In genomic region chr11:117204283-117205080, GRCh38 we compare ENCODE assay signal across 17 cellular contexts. TPM values are rescaled to one million over a fixed set of nuclear protein-coding genes. Genes with fewer than 3 reads are reported as not detected.
DNase-seq lines count a peak whose midpoint lies in the region; ATAC-seq and TF ChIP-seq lines count a peak whose summit lies in the region.
"Had no signal": no experiment of that assay in that cellular context is flagged by ENCODE, and none has a peak within 500 bp of the region (broad histone marks: within the 10 kb centered on the region; RNA-seq: fewer than 3 reads in every experiment).

No MANE protein-coding gene starts in this region.

- ATAC-seq in activated T-cell treated with anti-CD3 and anti-CD28 coated beads, Interleukin-2, amount 50 U/mL, for 72 hours (replicated peaks in 1 of 2): no peak
- no peak for ATAC-seq in activated T-cell treated with anti-CD3 and anti-CD28 coated beads, Interleukin-2, amount 50 U/mL, for 4 hours
- ATAC-seq: Panc1 had no signal

- no peaks in the 10 kb centered on the region for H3K27me3 Mint-ChIP-seq in activated T-cell treated with anti-CD3 and anti-CD28 coated beads, Interleukin-2, amount 50 U/mL, for 72 hours (ENCODE audit: low read depth)
- no peaks in the 10 kb centered on the region for H3K27me3 Mint-ChIP-seq in activated T-cell treated with anti-CD3 and anti-CD28 coated beads, Interleukin-2, amount 50 U/mL, for 4 hours (ENCODE audit: low read depth)
- H3K27me3 Mint-ChIP-seq in brain (no peaks in the 10 kb centered on the region), mesothelial cell of epicardium (ENCODE audit: low read depth) (no peaks in the 10 kb centered on the region)

- H3K27ac ChIP-seq in testis (peak overlapping the region; percentile 55 to 91), OCI-LY7 (ENCODE audit: low read depth, low read length, poor library complexity, severe bottlenecking) (no peak overlapping the region)
- H3K27ac ChIP-seq: brain microvascular endothelial cell, HL-60 had no signal

- peaks cover 17% of the 10 kb centered on the region for H3K4me1 ChIP-seq in testis
- H3K4me1 ChIP-seq in OCI-LY7 (ENCODE audit: insufficient read depth, low read length, poor library complexity, severe bottlenecking): no peaks in the 10 kb centered on the region

- no peak for TF ChIP-seq POLR2A in testis (IDR thresholded peaks at IDR 0.05)

- no peak overlapping the region for H2AFZ ChIP-seq in OCI-LY7 (ENCODE audit: low read length)

- H3K27me3 ChIP-seq in testis: no peaks in the 10 kb centered on the region
- H3K27me3 ChIP-seq: brain microvascular endothelial cell had no signal

- POLR2A ChIA-PET in OCI-LY7 (lab: Charles Lee): no interaction called here

- H3K9me2 ChIP-seq in OCI-LY7 (ENCODE audit: insufficient read depth, low read length): no peaks in the 10 kb centered on the region

- H3K4me3 ChIP-seq in testis (no peak overlapping the region), OCI-LY7 (ENCODE audit: low read depth, low read length, poor library complexity, severe bottlenecking) (no peak overlapping the region)

- TF ChIP-seq CTCF in brain (conservative IDR thresholded peaks at IDR 0.05): no peak
- TF ChIP-seq CTCF in mesothelial cell of epicardium (IDR thresholded peaks at IDR 0.05; ENCODE audit: unreplicated experiment): no peak
- TF ChIP-seq CTCF in testis (IDR thresholded peaks at IDR 0.05): no peak
- no peak for TF ChIP-seq CTCF in OCI-LY7 (conservative IDR thresholded peaks at IDR 0.05; ENCODE audit: low read length)

- WGBS in testis, 2 donors: 60 to 65% methylated on average over 11 to 16 of the region's 17 CpGs

- no peaks in the 10 kb centered on the region for H3K4me1 Mint-ChIP-seq in activated T-cell treated with anti-CD3 and anti-CD28 coated beads, Interleukin-2, amount 50 U/mL, for 72 hours (ENCODE audit: low read depth)
- H3K4me1 Mint-ChIP-seq in activated T-cell treated with anti-CD3 and anti-CD28 coated beads, Interleukin-2, amount 50 U/mL, for 4 hours (ENCODE audit: low read depth): no peaks in the 10 kb centered on the region
- H3K4me1 Mint-ChIP-seq in brain (peaks cover 3% of the 10 kb centered on the region), mesothelial cell of epicardium (peaks cover 12% of the 10 kb centered on the region)

- H3K79me2 ChIP-seq in OCI-LY7 (ENCODE audit: insufficient read depth, low read depth, low read length): no peaks in the 10 kb centered on the region

- CTCF ChIA-PET in OCI-LY7 (lab: Charles Lee; ENCODE audit: unreplicated experiment): no interaction called here

- H3K36me3 ChIP-seq in testis (ENCODE audit: low read depth, missing control alignments) (no peaks in the 10 kb centered on the region), OCI-LY7 (ENCODE audit: insufficient read depth, low read length) (peaks cover 18% of the 10 kb centered on the region)

- no peaks in the 10 kb centered on the region for H3K9me3 Mint-ChIP-seq in activated T-cell treated with anti-CD3 and anti-CD28 coated beads, Interleukin-2, amount 50 U/mL, for 72 hours
- no peaks in the 10 kb centered on the region for H3K9me3 Mint-ChIP-seq in activated T-cell treated with anti-CD3 and anti-CD28 coated beads, Interleukin-2, amount 50 U/mL, for 4 hours
- H3K9me3 Mint-ChIP-seq in brain (no peaks in the 10 kb centered on the region), mesothelial cell of epicardium (no peaks in the 10 kb centered on the region)
- H3K9me3 Mint-ChIP-seq: T-helper 2 cell treated with Interferon-gamma antibody and Interleukin-4, amounts not matched to agents 5 μg/mL and 100 μg/mL, for 36 hours had no signal

- intact Hi-C loops in testis (cut with DNase I; ENCODE audit: low total_unique reads): no loop called here
- intact Hi-C loops in OCI-LY7 (cut with micrococcal nuclease; ENCODE audit: unreplicated experiment): no loop called here

- no peak for DNase-seq in activated T-cell treated with anti-CD3 and anti-CD28 coated beads, Interleukin-2, amount 50 U/mL, for 72 hours
- DNase-seq in activated T-cell treated with anti-CD3 and anti-CD28 coated beads, Interleukin-2, amount 50 U/mL, for 4 hours: no peak
- no peak for DNase-seq in mesothelial cell of epicardium (ENCODE audit: low spot score in 2 of 2, unreplicated experiment in 2 of 2)
- DNase-seq in testis: no peak
- no peak for DNase-seq in AG20443 (ENCODE audit: low spot score)
- DNase-seq in T1000 (lab: John Stamatoyannopoulos, UW): no peak
- DNase-seq in OCI-LY7 (ENCODE audit: low spot score): no peak
- DNase-seq: brain microvascular endothelial cell; DND-41; erythroblast; MV-4-11; NCI-H226; stimulated activated CD4-positive, alpha-beta T cell treated with anti-CD3 and anti-CD28 coated beads, Interleukin-2, amount 100 ng/mL, for 24 hours had no signal

- H3K4me3 Mint-ChIP-seq in activated T-cell treated with anti-CD3 and anti-CD28 coated beads, Interleukin-2, amount 50 U/mL, for 72 hours: no peak overlapping the region
- H3K4me3 Mint-ChIP-seq in activated T-cell treated with anti-CD3 and anti-CD28 coated beads, Interleukin-2, amount 50 U/mL, for 4 hours: no peak overlapping the region
- H3K4me3 Mint-ChIP-seq in brain (no peak overlapping the region), mesothelial cell of epicardium (no peak overlapping the region)
- H3K4me3 Mint-ChIP-seq: T-helper 2 cell treated with Interferon-gamma antibody and Interleukin-4, amounts not matched to agents 5 μg/mL and 100 μg/mL, for 36 hours had no signal

- no peak overlapping the region for H3K4me2 ChIP-seq in OCI-LY7 (ENCODE audit: low read length)

- BruUV-seq in OCI-LY7 (replicated peaks; lab: Mats Ljungman, UMichigan): no TSS peak

- H3K9me3 ChIP-seq in testis (no peaks in the 10 kb centered on the region), OCI-LY7 (ENCODE audit: low read length) (no peaks in the 10 kb centered on the region)

- H3K36me3 Mint-ChIP-seq in activated T-cell treated with anti-CD3 and anti-CD28 coated beads, Interleukin-2, amount 50 U/mL, for 72 hours (ENCODE audit: insufficient read depth in 2 of 2): peaks cover 2 to 6% of the 10 kb centered on the region in 2 donors
- peaks cover 16% of the 10 kb centered on the region for H3K36me3 Mint-ChIP-seq in activated T-cell treated with anti-CD3 and anti-CD28 coated beads, Interleukin-2, amount 50 U/mL, for 4 hours (ENCODE audit: insufficient read depth)
- H3K36me3 Mint-ChIP-seq in brain (peaks cover 25% of the 10 kb centered on the region), mesothelial cell of epicardium (peaks cover 11% of the 10 kb centered on the region)

- no peaks in the 10 kb centered on the region for H4K20me1 ChIP-seq in OCI-LY7 (ENCODE audit: insufficient read depth, low read length)

- peak overlapping the region; percentile 2 for H3K27ac Mint-ChIP-seq in activated T-cell treated with anti-CD3 and anti-CD28 coated beads, Interleukin-2, amount 50 U/mL, for 72 hours
- peak overlapping the region in 3 of 5 experiments; percentile 25 to 61 (median 40) for H3K27ac Mint-ChIP-seq in brain
- H3K27ac Mint-ChIP-seq in mesothelial cell of epicardium: peak overlapping the region; percentile 7
- H3K27ac Mint-ChIP-seq: T-helper 2 cell treated with Interferon-gamma antibody and Interleukin-4, amounts not matched to agents 5 μg/mL and 100 μg/mL, for 36 hours had no signal

RNA-seq across cellular contexts. Expression of gene TAGLN, which starts 5.3 kb away (rescaled TPM):
- 1 to 10 TPM; 7.2 to 8.9 TPM for total RNA-seq in activated T-cell treated with anti-CD3 and anti-CD28 coated beads, Interleukin-2, amount 50 U/mL, for 72 hours
- total RNA-seq in activated T-cell treated with anti-CD3 and anti-CD28 coated beads, Interleukin-2, amount 50 U/mL, for 4 hours: 1 to 10 TPM; 2.5 to 3.9 (median 3.2) TPM
- polyA plus RNA-seq in brain (ENCODE audit: insufficient read depth, low read depth, low replicate concordance): 122 TPM
- total RNA-seq in mesothelial cell of epicardium: 192 to 206 TPM (median 197 TPM) in 3 replicates
- total RNA-seq in testis: 100 to 1,000 TPM; 167 to 187 TPM
- 800 TPM for polyA plus RNA-seq in testis (ENCODE audit: insufficient read depth, low read depth, low replicate concordance)
- total RNA-seq in OCI-LY7 (2014; rRNA removed; shearing (Covaris generic)): 7.4 and 8.4 TPM in 2 replicates
- 5.4 and 6.4 TPM in 2 replicates for total RNA-seq in OCI-LY7 (2022)

RNA-seq across cellular contexts. Expression of gene SIDT2, which starts 25.9 kb away (rescaled TPM):
- total RNA-seq in activated T-cell treated with anti-CD3 and anti-CD28 coated beads, Interleukin-2, amount 50 U/mL, for 72 hours: 10 to 100 TPM; 32.0 to 40.3 TPM
- 10 to 100 TPM; 11.1 to 15.4 (median 12.9) TPM for total RNA-seq in activated T-cell treated with anti-CD3 and anti-CD28 coated beads, Interleukin-2, amount 50 U/mL, for 4 hours
- polyA plus RNA-seq in brain (ENCODE audit: insufficient read depth, low read depth, low replicate concordance) (22.4 TPM), testis (ENCODE audit: insufficient read depth, low read depth, low replicate concordance) (69.5 TPM)
- total RNA-seq in mesothelial cell of epicardium (37.6 to 41.7 TPM (median 39.4 TPM) in 3 replicates), testis (100 to 1,000 TPM in 1 of 2 donors, 10 to 100 TPM in 1; 93.8 to 129 TPM), OCI-LY7 (2022) (30.6 and 37.7 TPM in 2 replicates)
- 18.3 and 18.6 TPM in 2 replicates for total RNA-seq in OCI-LY7 (2014; rRNA removed; shearing (Covaris generic))

RNA-seq across cellular contexts. Expression of gene PCSK7, which starts 27.4 kb away (rescaled TPM):
- 100 to 1,000 TPM; 139 to 147 TPM for total RNA-seq in activated T-cell treated with anti-CD3 and anti-CD28 coated beads, Interleukin-2, amount 50 U/mL, for 72 hours
- total RNA-seq in activated T-cell treated with anti-CD3 and anti-CD28 coated beads, Interleukin-2, amount 50 U/mL, for 4 hours: 100 to 1,000 TPM; 112 to 139 (median 123) TPM
- 20.5 TPM for polyA plus RNA-seq in brain (ENCODE audit: insufficient read depth, low read depth, low replicate concordance)
- 57.0 to 66.0 TPM (median 64.4 TPM) in 3 replicates for total RNA-seq in mesothelial cell of epicardium
- 10 to 100 TPM; 57.7 to 66.5 TPM for total RNA-seq in testis
- polyA plus RNA-seq in testis (ENCODE audit: insufficient read depth, low read depth, low replicate concordance): 52.0 TPM
- 44.1 and 45.4 TPM in 2 replicates for total RNA-seq in OCI-LY7 (2014; rRNA removed; shearing (Covaris generic))
- 91.2 and 104 TPM in 2 replicates for total RNA-seq in OCI-LY7 (2022)

RNA-seq across cellular contexts. Expression of gene RNF214, which starts 28.0 kb away (rescaled TPM):
- total RNA-seq in activated T-cell treated with anti-CD3 and anti-CD28 coated beads, Interleukin-2, amount 50 U/mL, for 72 hours: 10 to 100 TPM; 30.7 to 33.5 TPM
- 10 to 100 TPM; 16.2 to 17.9 (median 16.9) TPM for total RNA-seq in activated T-cell treated with anti-CD3 and anti-CD28 coated beads, Interleukin-2, amount 50 U/mL, for 4 hours
- polyA plus RNA-seq in brain (ENCODE audit: insufficient read depth, low read depth, low replicate concordance): 20.7 TPM
- total RNA-seq in mesothelial cell of epicardium: 39.5 to 44.8 TPM (median 39.9 TPM) in 3 replicates
- total RNA-seq in testis: 10 to 100 TPM; 37.8 to 48.9 TPM
- 44.9 TPM for polyA plus RNA-seq in testis (ENCODE audit: insufficient read depth, low read depth, low replicate concordance)
- 10.9 and 11.2 TPM in 2 replicates for total RNA-seq in OCI-LY7 (2014; rRNA removed; shearing (Covaris generic))
- 30.2 and 31.4 TPM in 2 replicates for total RNA-seq in OCI-LY7 (2022)

Comparison
In these comparisons a context has a peak if more than half of its experiments do, and no peak if none do; other contexts are left out.
1. RNA of gene TAGLN, which starts 5.3 kb away (total RNA-seq): 192 to 206 TPM in mesothelial cell of epicardium and 167 to 187 TPM in testis; 7.2 to 8.9 TPM in activated T-cell treated with anti-CD3 and anti-CD28 coated beads, Interleukin-2, amount 50 U/mL, for 72 hours, 5.4 to 8.4 TPM in OCI-LY7 and 2.5 to 3.9 TPM in activated T-cell treated with anti-CD3 and anti-CD28 coated beads, Interleukin-2, amount 50 U/mL, for 4 hours; every median in the first group is over 10 times any median in the second.
2. Peak in every context shown above with its lines, with median percentiles within 50 percentile points of each other: H3K27ac Mint-ChIP-seq.